8 cellular contexts compared by ENCODE assay signal in genomic region chr2:68828887-68829708, GRCh38. TPM values are rescaled to one million over a fixed set of nuclear protein-coding genes. Genes with fewer than 3 reads are reported as not detected.
DNase-seq lines count a peak whose midpoint lies in the region; ATAC-seq and TF ChIP-seq lines count a peak whose summit lies in the region.

No MANE protein-coding gene starts in this region.

- DNase-seq in 8988T = peak; percentile 48
- DNase-seq in HK-2 (ENCODE audit: unreplicated experiment) = peak; percentile 70
- DNase-seq in RWPE2 (ENCODE audit: low spot score) = peak; percentile 94
- peak; percentile 64 for DNase-seq in activated naive CD4-positive, alpha-beta T cell treated with Interleukin-2 at 50 U/mL for 16 hours
- peak; percentile 67 to 81 for DNase-seq in foreskin keratinocyte
- peak; percentile 83 for DNase-seq in non-pigmented ciliary epithelial cell (ENCODE audit: low read depth)
- DNase-seq in suprapubic skin (ENCODE audit: low spot score in 2 of 2) = peak; percentile 92 to 96

- H3K27me3 ChIP-seq in RWPE2 (ENCODE audit: insufficient read depth, poor library complexity, severe bottlenecking) (no peaks in the 10 kb centered on the region), foreskin keratinocyte (no peaks in the 10 kb centered on the region), suprapubic skin (no peaks in the 10 kb centered on the region)

- peak overlapping the region; percentile 38 for H3K27ac ChIP-seq in RWPE2 (ENCODE audit: poor library complexity, severe bottlenecking)
- H3K27ac ChIP-seq in foreskin keratinocyte = no peak overlapping the region
- H3K27ac ChIP-seq in suprapubic skin = peak overlapping the region; percentile 76

- H3K4me3 ChIP-seq in RWPE2 (ENCODE audit: severe bottlenecking) = no peak overlapping the region
- no peak overlapping the region for H3K4me3 ChIP-seq in suprapubic skin

- ATAC-seq in RWPE2 (ENCODE audit: low read depth) = peak; percentile 86
- ATAC-seq in foreskin keratinocyte = peak; percentile 86
- ATAC-seq in GM21381 (IDR thresholded peaks at IDR 0.05; ENCODE audit: unreplicated experiment) = no peak

- no peak for TF ChIP-seq POLR2A in suprapubic skin (IDR thresholded peaks at IDR 0.05)

- TF ChIP-seq EP300 in suprapubic skin (IDR thresholded peaks at IDR 0.05) = no peak

- H3K9me3 ChIP-seq in RWPE2 (ENCODE audit: severe bottlenecking) = no peaks in the 10 kb centered on the region
- H3K9me3 ChIP-seq in suprapubic skin = no peaks in the 10 kb centered on the region

- peaks cover 44% of the 10 kb centered on the region for H3K4me1 ChIP-seq in RWPE2 (ENCODE audit: insufficient read depth, poor library complexity, severe bottlenecking)
- H3K4me1 ChIP-seq in foreskin keratinocyte = peaks cover 12% of the 10 kb centered on the region
- H3K4me1 ChIP-seq in suprapubic skin = peaks cover 51% of the 10 kb centered on the region

- 0% methylated on average over 5 of the region's 10 CpGs for WGBS in suprapubic skin

- H3K36me3 ChIP-seq in RWPE2 (ENCODE audit: low read depth) = no peaks in the 10 kb centered on the region
- H3K36me3 ChIP-seq in suprapubic skin = no peaks in the 10 kb centered on the region

- no peak for TF ChIP-seq CTCF in RWPE2 (IDR thresholded peaks at IDR 0.05; ENCODE audit: poor library complexity, severe bottlenecking)
- no peak for TF ChIP-seq CTCF in foreskin keratinocyte (conservative IDR thresholded peaks at IDR 0.05)
- TF ChIP-seq CTCF in suprapubic skin (IDR thresholded peaks at IDR 0.05) = no peak

RNA-seq across cellular contexts. Expression of gene BMP10, which starts 42.1 kb away (rescaled TPM):
- total RNA-seq in foreskin keratinocyte = not detected in 2 replicates
- not detected in 2 replicates for polyA plus RNA-seq in foreskin keratinocyte
- total RNA-seq in suprapubic skin = not detected
